Comparison of ENCODE assay signal across 1 cellular context in genomic region chr10:3503299-3503698, GRCh38.
TF ChIP-seq lines count a peak whose summit lies in the region.

No MANE protein-coding gene starts in this region.

TF ChIP-seq in GM23338, 12 proteins besides CTCF, POLR2A, EP300 and RAD21:
- no peak for TF ChIP-seq ZNF462 (CRISPR knock-in tag; IDR thresholded peaks at IDR 0.05)
- TF ChIP-seq ZNF114 (CRISPR knock-in tag; IDR thresholded peaks at IDR 0.05), result no peak
- no peak for TF ChIP-seq STAT1 (IDR thresholded peaks at IDR 0.05; ENCODE audit: unreplicated experiment)
- no peak for TF ChIP-seq REST (IDR thresholded peaks at IDR 0.05; ENCODE audit: unreplicated experiment)
- TF ChIP-seq EZH2phosphoT487 (IDR thresholded peaks at IDR 0.05; ENCODE audit: unreplicated experiment), result no peak
- no peak for TF ChIP-seq ZNF331 (CRISPR knock-in tag; IDR thresholded peaks at IDR 0.05; ENCODE audit: low read depth)
- TF ChIP-seq ETS1 (IDR thresholded peaks at IDR 0.05), result no peak
- no peak for TF ChIP-seq NANOG (IDR thresholded peaks at IDR 0.05; ENCODE audit: borderline replicate concordance)
